ENCODE assay signal across 20 cellular contexts in the genomic region with DNA sequence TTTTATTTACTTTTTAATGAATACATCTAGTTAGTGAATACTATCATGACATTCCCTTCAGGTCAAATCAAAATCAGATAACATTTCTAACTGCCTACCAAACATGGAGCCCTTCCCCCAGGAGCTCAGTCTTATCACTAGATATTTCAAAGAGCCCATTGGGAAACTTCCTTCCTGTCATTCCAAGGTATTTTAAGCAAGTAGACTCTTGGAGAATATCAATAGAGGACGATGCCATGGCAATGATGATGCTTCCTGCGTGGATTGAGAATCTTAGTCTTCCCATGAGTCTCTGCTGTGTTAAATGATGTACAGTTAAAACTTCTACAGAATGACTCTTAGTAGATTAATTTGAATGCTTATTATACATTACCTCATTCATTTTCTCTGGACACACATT.
DNase-seq lines count a peak whose midpoint lies in the region; TF ChIP-seq lines count a peak whose summit lies in the region.
"Had no signal": no experiment of that assay in that cellular context is flagged by ENCODE, and none has a peak within 500 bp of the region (broad histone marks: within the 10 kb centered on the region; RNA-seq: fewer than 3 reads in every experiment).

No MANE protein-coding gene starts in this region.

- H3K18ac ChIP-seq in trophoblast cell (ENCODE audit: low read length): no peak overlapping the region

- H3K9me3 ChIP-seq in endodermal cell (ENCODE audit: control insufficient read depth, low read length) (peaks cover 18% of the 10 kb centered on the region), trophoblast cell (ENCODE audit: insufficient read depth, low read depth, low read length) (no peaks in the 10 kb centered on the region), BE2C (no peaks in the 10 kb centered on the region; the same call in 1 of the 2 replicates)
- H3K9me3 ChIP-seq: A549, HAP-1 had no signal

- no peak overlapping the region for H2AK5ac ChIP-seq in trophoblast cell (ENCODE audit: low read length)

- no peaks in the 10 kb centered on the region for H3K27me3 ChIP-seq in endodermal cell (ENCODE audit: control insufficient read depth, insufficient read depth, low read length, poor library complexity, severe bottlenecking)
- H3K27me3 ChIP-seq in trophoblast cell (ENCODE audit: insufficient read depth, low read length): no peaks in the 10 kb centered on the region
- no peaks in the 10 kb centered on the region for H3K27me3 ChIP-seq in BE2C
- H3K27me3 ChIP-seq: BLaER1 treated with 17β-estradiol and CSF1 and Interleukin-3, amounts not matched to agents 10 nM and 100 nM had no signal

- H4K12ac ChIP-seq in trophoblast cell (ENCODE audit: low read depth, low read length): no peak overlapping the region

- H2BK12ac ChIP-seq in trophoblast cell (ENCODE audit: low read length): no peak overlapping the region

- no peak overlapping the region for H4K91ac ChIP-seq in trophoblast cell (ENCODE audit: low read depth, low read length)

- H4K8ac ChIP-seq in trophoblast cell (ENCODE audit: low read depth, low read length): no peak overlapping the region

- H3K9me3 Mint-ChIP-seq in endodermal cell: peaks cover 48% of the 10 kb centered on the region

- peaks cover 7% of the 10 kb centered on the region for H3K36me3 Mint-ChIP-seq in endodermal cell (ENCODE audit: low read depth)
- H3K36me3 Mint-ChIP-seq: CD14-positive monocyte; CD8-positive, alpha-beta memory T cell had no signal

- 96 to 100% methylated on average over 1 to 2 of the region's 2 CpGs for WGBS in endodermal cell (ENCODE audit: insufficient coverage in 1 of 2, insufficient read length in 1 of 2), 2 experiments
- WGBS in trophoblast cell (ENCODE audit: extremely low coverage, insufficient coverage, insufficient read length): no CpG with 5 or more reads among the region's 2 CpGs

- no peak overlapping the region for H2AFZ ChIP-seq in trophoblast cell (ENCODE audit: insufficient read depth, low read length, poor library complexity)

- no peak overlapping the region for H2BK120ac ChIP-seq in trophoblast cell (ENCODE audit: insufficient read depth, low read length, poor library complexity)

- H3K79me1 ChIP-seq in trophoblast cell (ENCODE audit: low read length): no peaks in the 10 kb centered on the region

- no peaks in the 10 kb centered on the region for H3K4me1 Mint-ChIP-seq in endodermal cell
- H3K4me1 Mint-ChIP-seq: B cell; CD14-positive monocyte; CD8-positive, alpha-beta memory T cell had no signal

- no peak overlapping the region for H3K4me3 Mint-ChIP-seq in endodermal cell
- H3K4me3 Mint-ChIP-seq: B cell; CD14-positive monocyte; CD4-positive, alpha-beta T cell; CD8-positive, alpha-beta memory T cell; HFFc6 had no signal

- no peaks in the 10 kb centered on the region for H3K79me2 ChIP-seq in trophoblast cell (ENCODE audit: control insufficient read depth, insufficient read depth, low read length, poor library complexity)

- TF ChIP-seq CTCF in endodermal cell (conservative IDR thresholded peaks at IDR 0.05): no peak
- no peak for TF ChIP-seq CTCF in fibroblast of the aortic adventitia (IDR thresholded peaks at IDR 0.05; ENCODE audit: insufficient read depth, low read length)
- no peak for TF ChIP-seq CTCF in BE2C (IDR thresholded peaks at IDR 0.05; ENCODE audit: low read depth, low read length)

- H3K36me3 ChIP-seq in endodermal cell (ENCODE audit: control insufficient read depth, insufficient read depth, low read length) (no peaks in the 10 kb centered on the region), trophoblast cell (ENCODE audit: control insufficient read depth in 1 of 2, insufficient read depth in 2 of 2, low read length in 2 of 2) (no peaks in the 10 kb centered on the region), BE2C (no peaks in the 10 kb centered on the region)
- H3K36me3 ChIP-seq: BLaER1 treated with 17β-estradiol and CSF1 and Interleukin-3, amounts not matched to agents 10 nM and 100 nM; HAP-1 had no signal

- no peaks in the 10 kb centered on the region for H3K27me3 Mint-ChIP-seq in endodermal cell (ENCODE audit: insufficient read depth)
- H3K27me3 Mint-ChIP-seq: B cell; CD4-positive, alpha-beta T cell; CD8-positive, alpha-beta memory T cell had no signal

- H3K14ac ChIP-seq in trophoblast cell (ENCODE audit: low read length): no peak overlapping the region

- H2BK5ac ChIP-seq in trophoblast cell (ENCODE audit: low read depth, low read length, poor library complexity): no peak overlapping the region

- H3K27ac ChIP-seq in endodermal cell (ENCODE audit: low read depth, low read length) (no peak overlapping the region), trophoblast cell (ENCODE audit: low read depth, low read length) (no peak overlapping the region)
- H3K27ac ChIP-seq: A549; BLaER1 treated with 17β-estradiol and CSF1 and Interleukin-3, amounts not matched to agents 10 nM and 100 nM had no signal

- H3K27ac Mint-ChIP-seq in endodermal cell: no peak overlapping the region
- H3K27ac Mint-ChIP-seq: B cell; CD14-positive monocyte; CD4-positive, alpha-beta T cell; CD8-positive, alpha-beta memory T cell; HFFc6 had no signal

- peak overlapping the region; percentile 21 for H3K4me3 ChIP-seq in endodermal cell (ENCODE audit: low read length)
- no peak overlapping the region for H3K4me3 ChIP-seq in fibroblast of the aortic adventitia (ENCODE audit: low read depth, low read length)
- no peak overlapping the region for H3K4me3 ChIP-seq in trophoblast cell (ENCODE audit: low read depth, low read length)
- H3K4me3 ChIP-seq in BE2C (ENCODE audit: low read depth, low read length): no peak overlapping the region
- H3K4me3 ChIP-seq: A549; BLaER1 treated with 17β-estradiol and CSF1 and Interleukin-3, amounts not matched to agents 10 nM and 100 nM; HAP-1 had no signal

- DNase-seq in EH (ENCODE audit: low read depth) (peak; percentile 5), endodermal cell (no peak), fibroblast of the aortic adventitia (ENCODE audit: low read depth) (peak; percentile 25), trophoblast cell (peak; percentile 2 to 38), head of caudate nucleus (no peak), retina (no peak), BE2C (no peak)
- DNase-seq: 8988T; CD4-positive, alpha-beta T cell; CD8-positive, alpha-beta memory T cell; DMS 273 treated with DMSO at 0.1 percent for 48 hours; DMS79; GF-D8; GOT3; HFFc6 had no signal

- no peak overlapping the region for H3K9ac ChIP-seq in endodermal cell (ENCODE audit: extremely low read depth, low read length, poor library complexity, severe bottlenecking)
- H3K9ac ChIP-seq in trophoblast cell (ENCODE audit: low read length): no peak overlapping the region
- H3K9ac ChIP-seq: BLaER1 treated with 17β-estradiol and CSF1 and Interleukin-3, amounts not matched to agents 10 nM and 100 nM had no signal

- no peak overlapping the region for H3K4ac ChIP-seq in trophoblast cell (ENCODE audit: low read depth, low read length)

- H3K4me1 ChIP-seq in endodermal cell (ENCODE audit: control insufficient read depth, insufficient read depth, low read length): no peaks in the 10 kb centered on the region
- peaks cover 0 to 2% of the 10 kb centered on the region in 2 experiments for H3K4me1 ChIP-seq in trophoblast cell (ENCODE audit: control insufficient read depth in 1 of 2, insufficient read depth in 2 of 2, low read length in 2 of 2)
- H3K4me1 ChIP-seq in BE2C: no peaks in the 10 kb centered on the region
- H3K4me1 ChIP-seq: A549; BLaER1 treated with 17β-estradiol and CSF1 and Interleukin-3, amounts not matched to agents 10 nM and 100 nM; HAP-1 had no signal

- no peak overlapping the region for H3K23ac ChIP-seq in trophoblast cell (ENCODE audit: low read length)

- intact Hi-C loops in head of caudate nucleus (cut with DNase I): no loop called here

- H3K4me2 ChIP-seq in trophoblast cell (ENCODE audit: low read length): no peak overlapping the region
- H3K4me2 ChIP-seq: A549; BLaER1 treated with 17β-estradiol and CSF1 and Interleukin-3, amounts not matched to agents 10 nM and 100 nM had no signal

Comparison
In these comparisons a context has a peak if more than half of its experiments do, and no peak if none do; other contexts are left out.
1. DNase-seq: peak in EH (single experiment), fibroblast of the aortic adventitia (single experiment) and trophoblast cell (2 of 2); none in endodermal cell (single experiment), head of caudate nucleus (0 of 42), retina (single experiment) and BE2C (single experiment).